ENCODE assay signal across 34 cellular contexts in the genomic region with DNA sequence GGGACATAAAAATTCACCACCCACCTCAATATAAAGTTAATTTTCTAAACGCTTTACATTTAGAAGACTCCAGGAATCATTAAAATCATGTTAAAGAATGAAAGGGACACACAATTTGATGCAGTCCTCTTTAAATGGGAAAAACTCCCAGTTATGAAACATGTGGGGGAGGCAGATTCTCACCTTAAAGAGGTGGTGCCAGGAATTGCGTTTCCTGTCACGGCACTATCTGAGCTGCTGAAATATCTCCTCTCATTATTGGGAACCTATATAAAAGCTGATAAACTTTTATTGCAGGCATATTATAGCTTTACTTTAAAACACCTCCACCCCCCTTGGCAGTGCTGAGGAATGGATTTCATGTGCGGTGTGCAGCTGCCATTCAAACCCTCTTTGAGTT.
"Had no signal": no experiment of that assay in that cellular context is flagged by ENCODE, and none has a peak within 500 bp of the region (broad histone marks: within the 10 kb centered on the region; RNA-seq: fewer than 3 reads in every experiment).

No MANE protein-coding gene starts in this region.

- DNase-seq: Karpas-422, Kasumi-1, MG63, MM.1S, MV-4-11, NCI-H1048, NCI-H1092, NCI-H1092 treated with DMSO at 0.1 percent for 48 hours, NCI-H1105, NCI-H1105 treated with DMSO at 0.1 percent for 48 hours, NCI-H1417, NCI-H1417 treated with DMSO at 0.1 percent for 48 hours, NCI-H1436, NCI-H1436 treated with DMSO at 0.1 percent for 48 hours, NCI-H146, NCI-H1694, NCI-H1694 treated with DMSO at 0.1 percent for 48 hours, NCI-H187, NCI-H187 treated with DMSO at 0.1 percent for 48 hours, NCI-H1930, NCI-H2029, NCI-H2029 treated with DMSO at 0.1 percent for 48 hours, NCI-H2081, NCI-H2081 treated with DMSO at 0.1 percent for 48 hours, NCI-H2107, NCI-H2171, NCI-H2171 treated with DMSO at 0.1 percent for 48 hours, NCI-H2227 treated with DMSO at 0.1 percent for 48 hours, NCI-H226, NCI-H345, NCI-H446, NCI-H446 treated with DMSO at 0.1 percent for 48 hours, NCI-H510A, NCI-H510A treated with DMSO at 0.1 percent for 48 hours had no signal
